Comparison of ENCODE assay signal across 11 cellular contexts in the genomic region with DNA sequence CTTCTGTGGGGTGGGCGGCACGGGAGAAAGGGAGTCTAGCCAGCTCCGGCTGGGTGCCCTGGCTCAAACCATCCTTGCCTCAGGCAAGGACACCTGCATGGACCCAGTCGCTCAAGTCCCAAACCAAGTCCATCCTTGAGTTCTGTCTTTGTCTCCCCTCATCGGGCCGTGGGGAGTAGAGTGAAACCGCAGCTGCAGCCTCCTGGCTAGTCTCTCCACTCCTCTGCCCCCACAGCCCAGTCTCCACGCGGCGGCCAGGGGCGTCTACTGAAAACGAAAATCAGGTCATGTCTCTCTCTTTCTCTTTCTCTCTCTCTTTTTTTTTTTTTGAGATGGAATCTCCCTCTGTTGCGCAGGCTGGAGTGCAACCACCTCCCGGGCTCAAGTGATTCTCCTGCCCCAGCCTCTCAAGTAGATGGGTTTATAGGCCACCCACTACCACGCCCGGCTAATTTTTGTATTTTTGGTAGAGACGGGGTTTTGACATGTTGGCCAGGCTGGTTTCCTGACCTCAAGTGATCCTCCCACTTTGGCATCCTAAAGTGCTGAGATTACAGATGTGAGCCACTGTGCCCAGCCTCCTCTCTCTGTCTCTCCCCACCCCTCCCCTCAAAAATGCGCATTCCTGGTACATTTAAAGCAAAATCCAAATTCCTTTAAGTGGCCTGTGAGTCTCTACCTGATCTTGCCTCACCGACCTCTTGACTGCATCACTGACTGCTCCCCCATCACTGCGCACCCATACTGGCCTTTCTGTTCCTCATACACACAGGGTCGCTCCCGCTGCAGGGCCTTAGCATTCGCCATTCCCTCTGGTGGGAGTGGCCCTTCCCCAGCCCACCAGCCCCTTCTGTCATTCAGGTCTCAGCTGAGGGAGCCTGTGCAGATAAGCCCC. TPM values are rescaled to one million over a fixed set of nuclear protein-coding genes. Genes with fewer than 3 reads are reported as not detected.
DNase-seq lines count a peak whose midpoint lies in the region; ATAC-seq, FAIRE-seq and TF ChIP-seq lines count a peak whose summit lies in the region.
"Had no signal": no experiment of that assay in that cellular context is flagged by ENCODE, and none has a peak within 500 bp of the region (broad histone marks: within the 10 kb centered on the region; RNA-seq: fewer than 3 reads in every experiment).

No MANE protein-coding gene starts in this region.

- DNase-seq in SK-N-SH = no peak
- DNase-seq in activated T-helper 2 cell treated with anti-CD3 and anti-CD28 coated beads, Interferon-gamma antibody, Interleukin-2, Interleukin-4, amounts not matched to agents 10 μg/mL and 5 μg/mL and 100 μg/mL, durations not matched to agents 14 hours and 24 hours and 36 hours (ENCODE audit: low spot score) = no peak
- no peak for DNase-seq in sigmoid colon
- DNase-seq in NCI-H1694 treated with DMSO at 0.1 percent for 48 hours (lab: John Stamatoyannopoulos, UW) = no peak
- no peak for DNase-seq in NCI-H1092 treated with DMSO at 0.1 percent for 48 hours (lab: John Stamatoyannopoulos, UW)
- DNase-seq in frontal cortex (ENCODE audit: low spot score in 2 of 2) = no peak

- no peaks in the 10 kb centered on the region for H3K9me3 Mint-ChIP-seq in activated T-helper 2 cell treated with anti-CD3 and anti-CD28 coated beads, Interferon-gamma antibody, Interleukin-2, Interleukin-4, amounts not matched to agents 10 μg/mL and 5 μg/mL and 100 μg/mL, durations not matched to agents 14 hours and 24 hours and 36 hours

- H3F3A ChIP-seq in SK-N-SH (replicated peaks; ENCODE audit: insufficient read depth) = peaks cover 14% of the 10 kb centered on the region

- no peaks in the 10 kb centered on the region for H3K9me2 ChIP-seq in SK-N-SH

- peaks cover 47% of the 10 kb centered on the region for H3K4me1 Mint-ChIP-seq in activated T-helper 2 cell treated with anti-CD3 and anti-CD28 coated beads, Interferon-gamma antibody, Interleukin-2, Interleukin-4, amounts not matched to agents 10 μg/mL and 5 μg/mL and 100 μg/mL, durations not matched to agents 14 hours and 24 hours and 36 hours (ENCODE audit: low read depth)

- no peaks in the 10 kb centered on the region for H3K79me2 ChIP-seq in SK-N-SH (ENCODE audit: insufficient read depth)

- TF ChIP-seq EP300 in SK-N-SH (IDR thresholded peaks at IDR 0.05; ENCODE audit: borderline replicate concordance in 1 of 2, low read depth in 1 of 2, low read length in 1 of 2) (no peak), sigmoid colon (IDR thresholded peaks at IDR 0.05) (no peak)

- H3K9me3 ChIP-seq in SK-N-SH (no peaks in the 10 kb centered on the region), sigmoid colon (no peaks in the 10 kb centered on the region)

- H3K27me3 ChIP-seq in SK-N-SH (ENCODE audit: insufficient read depth) (no peaks in the 10 kb centered on the region), sigmoid colon (no peaks in the 10 kb centered on the region)

- H3K36me3 ChIP-seq in SK-N-SH (replicated peaks in 1 of 2; ENCODE audit: control insufficient read depth in 1 of 2, insufficient read depth in 2 of 2, low read length in 1 of 2) (no peaks in the 10 kb centered on the region), sigmoid colon (no peaks in the 10 kb centered on the region)

- no peaks in the 10 kb centered on the region for H3K27me3 Mint-ChIP-seq in activated T-helper 2 cell treated with anti-CD3 and anti-CD28 coated beads, Interferon-gamma antibody, Interleukin-2, Interleukin-4, amounts not matched to agents 10 μg/mL and 5 μg/mL and 100 μg/mL, durations not matched to agents 14 hours and 24 hours and 36 hours (ENCODE audit: low read depth)

- no peak overlapping the region for H3K9ac ChIP-seq in SK-N-SH

- peak overlapping the region; percentile 35 for H3K4me3 Mint-ChIP-seq in activated T-helper 2 cell treated with anti-CD3 and anti-CD28 coated beads, Interferon-gamma antibody, Interleukin-2, Interleukin-4, amounts not matched to agents 10 μg/mL and 5 μg/mL and 100 μg/mL, durations not matched to agents 14 hours and 24 hours and 36 hours (ENCODE audit: low read depth)

- H2AFZ ChIP-seq in SK-N-SH (ENCODE audit: low read depth) = no peak overlapping the region

- ATAC-seq in SK-N-SH treated with all-trans-retinoic acid at 6 μM for 48 hours (no peak), HG02642 (IDR thresholded peaks at IDR 0.05; ENCODE audit: poor library complexity, unreplicated experiment) (peak; percentile 57)

- CTCF ChIA-PET in SK-N-SH (lab: Yijun Ruan, JAX) = interaction anchor here (0.9 kb wide), 1 partner anchor 72 kb away, joined by 3 read pairs; a partner anchor contains a TSS

- TF ChIP-seq CTCF in SK-N-SH (IDR thresholded peaks at IDR 0.05) = no peak
- no peak for TF ChIP-seq CTCF in sigmoid colon (IDR thresholded peaks at IDR 0.05)

- no peaks in the 10 kb centered on the region for H3K36me3 Mint-ChIP-seq in activated T-helper 2 cell treated with anti-CD3 and anti-CD28 coated beads, Interferon-gamma antibody, Interleukin-2, Interleukin-4, amounts not matched to agents 10 μg/mL and 5 μg/mL and 100 μg/mL, durations not matched to agents 14 hours and 24 hours and 36 hours (ENCODE audit: low read depth)

- no peak for FAIRE-seq in frontal cortex (lab: Jason Lieb, UNC)

- peak overlapping the region; percentile 88 for H3K4me2 ChIP-seq in SK-N-SH

- no peak for TF ChIP-seq RAD21 in SK-N-SH (IDR thresholded peaks at IDR 0.05; ENCODE audit: low read length)

- intact Hi-C loops in activated T-helper 2 cell treated with anti-CD3 and anti-CD28 coated beads, Interferon-gamma antibody, Interleukin-2, Interleukin-4, amounts not matched to agents 10 μg/mL and 5 μg/mL and 100 μg/mL, durations not matched to agents 14 hours and 24 hours and 36 hours (cut with micrococcal nuclease) = loop anchor here (1.0 to 2.0 kb wide), 3 partner anchors 16 to 64 kb away; no protein-coding TSS in a partner anchor
- intact Hi-C loops in sigmoid colon (cut with DNase I) = no loop called here

- H3K4me1 ChIP-seq in SK-N-SH (ENCODE audit: control insufficient read depth in 1 of 2, insufficient read depth in 2 of 2, low read depth in 1 of 2, low read length in 1 of 2) = peaks cover 0 to 18% of the 10 kb centered on the region in 2 experiments; a peak in 3 of 4 replicates
- H3K4me1 ChIP-seq in sigmoid colon = peaks cover 0 to 19% (median 18%) of the 10 kb centered on the region in 4 donors

- H3K4me3 ChIP-seq in SK-N-SH (ENCODE audit: low read depth in 2 of 2, low read length in 1 of 2) = no peak overlapping the region
- no peak overlapping the region for H3K4me3 ChIP-seq in sigmoid colon

- TF ChIP-seq POLR2A in sigmoid colon (IDR thresholded peaks at IDR 0.05) = no peak

- peak overlapping the region in 1 of 2 experiments; percentile 70; a peak in 2 of 4 replicates for H3K27ac ChIP-seq in SK-N-SH (ENCODE audit: low read depth in 2 of 2, low read length in 1 of 2)
- peak overlapping the region; percentile 32 to 67 (median 54) for H3K27ac ChIP-seq in sigmoid colon
- H3K27ac ChIP-seq: 22Rv1 had no signal

- 92% methylated on average over 22 of the region's 23 CpGs for WGBS in SK-N-SH (ENCODE audit: low lambda C conversion rate)
- WGBS in sigmoid colon, 2 donors = 68 to 84% methylated on average over 23 of the region's 23 CpGs

- POLR2A ChIA-PET in SK-N-SH (lab: Yijun Ruan, JAX) = no interaction called here

- no peaks in the 10 kb centered on the region for H4K20me1 ChIP-seq in SK-N-SH (ENCODE audit: insufficient read depth)

- no peak overlapping the region for H3K27ac Mint-ChIP-seq in activated T-helper 2 cell treated with anti-CD3 and anti-CD28 coated beads, Interferon-gamma antibody, Interleukin-2, Interleukin-4, amounts not matched to agents 10 μg/mL and 5 μg/mL and 100 μg/mL, durations not matched to agents 14 hours and 24 hours and 36 hours

RNA-seq across cellular contexts. Expression of a gene that starts 17.7 kb away (rescaled TPM):
- 5.6 and 8.5 TPM in 2 replicates for polyA plus RNA-seq in SK-N-SH (2012; rRNA removed)
- 11.5 and 13.0 TPM in 2 replicates for polyA plus RNA-seq in SK-N-SH (2012; cell fraction: cytosol; rRNA removed)
- polyA plus RNA-seq in SK-N-SH (2012; cell fraction: nucleus; rRNA removed) = 4.5 and 5.8 TPM in 2 replicates
- 65.2 and 67.4 TPM in 2 replicates for total RNA-seq in activated T-helper 2 cell treated with anti-CD3 and anti-CD28 coated beads, Interferon-gamma antibody, Interleukin-2, Interleukin-4, amounts not matched to agents 10 μg/mL and 5 μg/mL and 100 μg/mL, durations not matched to agents 14 hours and 24 hours and 36 hours
- 1 to 10 TPM in 2 of 4 donors, under 1 TPM in 2; 0.36 to 2.2 (median 1.2) TPM for total RNA-seq in sigmoid colon
- polyA plus RNA-seq in sigmoid colon = 10 to 100 TPM in 1 of 3 donors, 1 to 10 TPM in 2; 5.4 to 19.3 (median 8.1) TPM
- total RNA-seq in frontal cortex = 4.5 TPM

RNA-seq across cellular contexts. Expression of a gene that starts 46.4 kb away (rescaled TPM):
- polyA plus RNA-seq in SK-N-SH (2012; rRNA removed) = not detected in 2 replicates
- polyA plus RNA-seq in SK-N-SH (2012; cell fraction: cytosol; rRNA removed) = not detected in 2 replicates
- not detected in 2 replicates for polyA plus RNA-seq in SK-N-SH (2012; cell fraction: nucleus; rRNA removed)
- not detected in 2 replicates for total RNA-seq in activated T-helper 2 cell treated with anti-CD3 and anti-CD28 coated beads, Interferon-gamma antibody, Interleukin-2, Interleukin-4, amounts not matched to agents 10 μg/mL and 5 μg/mL and 100 μg/mL, durations not matched to agents 14 hours and 24 hours and 36 hours
- not detected for total RNA-seq in sigmoid colon
- polyA plus RNA-seq in sigmoid colon = not detected
- not detected for total RNA-seq in frontal cortex
- total RNA-seq: myocyte, SK-MEL-5 had no signal

RNA-seq across cellular contexts. Expression of a gene that starts 51.2 kb away (rescaled TPM):
- not detected in 2 replicates for polyA plus RNA-seq in SK-N-SH (2012; rRNA removed)
- polyA plus RNA-seq in SK-N-SH (2012; cell fraction: cytosol; rRNA removed) = not detected in 2 replicates
- not detected in 2 replicates for polyA plus RNA-seq in SK-N-SH (2012; cell fraction: nucleus; rRNA removed)
- not detected in 2 replicates for total RNA-seq in activated T-helper 2 cell treated with anti-CD3 and anti-CD28 coated beads, Interferon-gamma antibody, Interleukin-2, Interleukin-4, amounts not matched to agents 10 μg/mL and 5 μg/mL and 100 μg/mL, durations not matched to agents 14 hours and 24 hours and 36 hours
- not detected for total RNA-seq in sigmoid colon
- polyA plus RNA-seq in sigmoid colon = not detected
- not detected for total RNA-seq in frontal cortex
- total RNA-seq: myocyte, SK-MEL-5 had no signal

RNA-seq across cellular contexts. Expression of a gene that starts 54.1 kb away (rescaled TPM):
- polyA plus RNA-seq in SK-N-SH (2012; rRNA removed) = not detected in 2 replicates
- polyA plus RNA-seq in SK-N-SH (2012; cell fraction: cytosol; rRNA removed) = not detected in 2 replicates
- polyA plus RNA-seq in SK-N-SH (2012; cell fraction: nucleus; rRNA removed) = not detected in 2 replicates
- not detected in 2 replicates for total RNA-seq in activated T-helper 2 cell treated with anti-CD3 and anti-CD28 coated beads, Interferon-gamma antibody, Interleukin-2, Interleukin-4, amounts not matched to agents 10 μg/mL and 5 μg/mL and 100 μg/mL, durations not matched to agents 14 hours and 24 hours and 36 hours
- not detected for total RNA-seq in sigmoid colon
- not detected for polyA plus RNA-seq in sigmoid colon
- not detected for total RNA-seq in frontal cortex
- total RNA-seq: myocyte, SK-MEL-5 had no signal

RNA-seq across cellular contexts. Expression of a gene that starts 58.4 kb away (rescaled TPM):
- polyA plus RNA-seq in SK-N-SH (2012; rRNA removed) (not detected in 2 replicates), sigmoid colon (not detected)
- not detected in 2 replicates for polyA plus RNA-seq in SK-N-SH (2012; cell fraction: cytosol; rRNA removed)
- polyA plus RNA-seq in SK-N-SH (2012; cell fraction: nucleus; rRNA removed) = not detected in 2 replicates
- total RNA-seq in activated T-helper 2 cell treated with anti-CD3 and anti-CD28 coated beads, Interferon-gamma antibody, Interleukin-2, Interleukin-4, amounts not matched to agents 10 μg/mL and 5 μg/mL and 100 μg/mL, durations not matched to agents 14 hours and 24 hours and 36 hours = not detected in 2 replicates
- total RNA-seq in sigmoid colon (not detected), frontal cortex (not detected)
- total RNA-seq: myocyte, SK-MEL-5 had no signal

Comparison
In these comparisons a context has a peak if more than half of its experiments do, and no peak if none do; other contexts are left out.
1. RNA of a gene that starts 17.7 kb away (total RNA-seq): 65.2 to 67.4 TPM in activated T-helper 2 cell treated with anti-CD3 and anti-CD28 coated beads, Interferon-gamma antibody, Interleukin-2, Interleukin-4, amounts not matched to agents 10 μg/mL and 5 μg/mL and 100 μg/mL, durations not matched to agents 14 hours and 24 hours and 36 hours; 4.5 TPM in frontal cortex (single experiment) and 0.36 to 2.2 TPM in sigmoid colon; every median in the first group is over 10 times any median in the second.